Comparison of ENCODE assay signal across 9 cellular contexts in the genomic region with DNA sequence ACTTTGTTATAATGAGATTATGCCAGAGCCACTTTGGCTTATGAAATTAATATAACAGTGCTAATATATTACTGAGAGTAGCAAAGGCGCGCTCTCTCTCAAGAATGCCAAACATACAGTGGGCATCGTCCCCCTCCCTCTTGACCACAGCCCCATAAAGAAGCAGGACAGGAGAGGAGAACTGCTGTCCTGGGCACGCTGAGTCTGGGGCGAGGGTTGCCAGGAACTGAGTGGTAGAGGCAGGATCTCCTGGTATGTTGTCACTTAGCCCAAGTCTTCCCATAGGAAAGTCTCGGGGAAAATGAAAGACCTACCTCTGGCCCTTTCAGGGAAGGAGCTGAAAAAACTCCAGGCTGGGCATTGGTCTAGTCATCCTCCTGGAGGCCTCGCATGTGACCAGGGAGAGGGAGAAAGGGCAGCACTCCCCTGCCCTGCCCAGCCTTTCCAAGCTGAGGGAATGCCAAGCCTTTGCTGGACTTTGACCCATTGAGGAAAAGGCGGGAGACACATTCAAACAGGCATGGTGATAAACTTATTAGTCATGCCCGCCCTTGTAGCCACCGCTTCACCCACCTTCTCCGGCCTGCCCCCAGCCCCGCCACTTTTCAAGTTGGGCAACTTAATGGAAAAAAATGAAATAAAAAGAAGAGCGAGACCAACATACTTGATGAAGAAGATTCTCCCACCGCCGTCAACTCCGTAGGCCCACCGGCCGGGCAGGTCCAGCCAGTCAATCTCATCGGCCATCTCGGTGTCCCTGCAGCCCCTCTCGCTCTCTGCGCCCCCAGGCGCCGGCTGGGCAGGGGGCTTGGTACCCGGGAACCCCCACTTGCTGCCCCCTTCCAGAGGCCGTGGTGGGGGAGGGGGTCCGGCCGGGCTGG. TPM values are rescaled to one million over a fixed set of nuclear protein-coding genes. Genes with fewer than 3 reads are reported as not detected.
DNase-seq lines count a peak whose midpoint lies in the region; ATAC-seq and TF ChIP-seq lines count a peak whose summit lies in the region.
"Had no signal": no experiment of that assay in that cellular context is flagged by ENCODE, and none has a peak within 500 bp of the region (broad histone marks: within the 10 kb centered on the region; RNA-seq: fewer than 3 reads in every experiment).

No MANE protein-coding gene starts in this region.

- intact Hi-C loops in dendritic cell treated with granulocyte-macrophage colony-stimulating factor and Interleukin-4, amounts not matched to agents 40 ng/mL and 50 ng/mL, for 4 days (cut with micrococcal nuclease): no loop called here
- intact Hi-C loops in mucosa of descending colon (cut with DNase I, micrococcal nuclease): no loop called here
- intact Hi-C loops in uterus (cut with DNase I; ENCODE audit: low total_unique reads): no loop called here

- no peak for DNase-seq in activated naive CD4-positive, alpha-beta T cell treated with anti-CD3 and anti-CD28 coated beads, Interleukin-2, amount 50 U/mL, for 72 hours (ENCODE audit: low spot score in 2 of 2)
- DNase-seq in mucosa of descending colon: peak; percentile 81 to 93 (median 87)
- DNase-seq in uterus: no peak
- DNase-seq in activated naive CD4-positive, alpha-beta T cell treated with Interleukin-2 at 50 U/mL for 16 hours: no peak
- DNase-seq: NCI-H1694 had no signal

- H3K36me3 Mint-ChIP-seq in activated naive CD4-positive, alpha-beta T cell treated with anti-CD3 and anti-CD28 coated beads, Interleukin-2, amount 50 U/mL, for 24 hours: no peaks in the 10 kb centered on the region
- no peaks in the 10 kb centered on the region for H3K36me3 Mint-ChIP-seq in activated naive CD4-positive, alpha-beta T cell treated with anti-CD3 and anti-CD28 coated beads, Interleukin-2, amount 50 U/mL, for 72 hours
- no peaks in the 10 kb centered on the region for H3K36me3 Mint-ChIP-seq in dendritic cell treated with granulocyte-macrophage colony-stimulating factor and Interleukin-4, amounts not matched to agents 40 ng/mL and 50 ng/mL, for 4 days (ENCODE audit: low read depth)

- no peaks in the 10 kb centered on the region for H3K9me3 Mint-ChIP-seq in activated naive CD4-positive, alpha-beta T cell treated with anti-CD3 and anti-CD28 coated beads, Interleukin-2, amount 50 U/mL, for 24 hours
- no peaks in the 10 kb centered on the region for H3K9me3 Mint-ChIP-seq in activated naive CD4-positive, alpha-beta T cell treated with anti-CD3 and anti-CD28 coated beads, Interleukin-2, amount 50 U/mL, for 72 hours
- no peaks in the 10 kb centered on the region for H3K9me3 Mint-ChIP-seq in dendritic cell treated with granulocyte-macrophage colony-stimulating factor and Interleukin-4, amounts not matched to agents 40 ng/mL and 50 ng/mL, for 4 days

- H3K27ac Mint-ChIP-seq in activated naive CD4-positive, alpha-beta T cell treated with anti-CD3 and anti-CD28 coated beads, Interleukin-2, amount 50 U/mL, for 24 hours: no peak overlapping the region
- peak overlapping the region in 1 of 2 donors; percentile 60 for H3K27ac Mint-ChIP-seq in activated naive CD4-positive, alpha-beta T cell treated with anti-CD3 and anti-CD28 coated beads, Interleukin-2, amount 50 U/mL, for 72 hours
- H3K27ac Mint-ChIP-seq in dendritic cell treated with granulocyte-macrophage colony-stimulating factor and Interleukin-4, amounts not matched to agents 40 ng/mL and 50 ng/mL, for 4 days: no peak overlapping the region

- peaks cover 12% of the 10 kb centered on the region for H3K4me1 Mint-ChIP-seq in activated naive CD4-positive, alpha-beta T cell treated with anti-CD3 and anti-CD28 coated beads, Interleukin-2, amount 50 U/mL, for 24 hours
- H3K4me1 Mint-ChIP-seq in dendritic cell treated with granulocyte-macrophage colony-stimulating factor and Interleukin-4, amounts not matched to agents 40 ng/mL and 50 ng/mL, for 4 days (ENCODE audit: low read depth): peaks cover 21% of the 10 kb centered on the region

- H3K4me1 ChIP-seq in mucosa of descending colon (ENCODE audit: low read depth): peaks cover 17% of the 10 kb centered on the region
- peaks cover 0 to 10% of the 10 kb centered on the region in 2 donors for H3K4me1 ChIP-seq in uterus
- peaks cover 0 to 19% (median 6%) of the 10 kb centered on the region in 3 donors for H3K4me1 ChIP-seq in gastroesophageal sphincter

- H3K4me3 Mint-ChIP-seq in activated naive CD4-positive, alpha-beta T cell treated with anti-CD3 and anti-CD28 coated beads, Interleukin-2, amount 50 U/mL, for 24 hours: peak overlapping the region; percentile 63
- peak overlapping the region; percentile 56 for H3K4me3 Mint-ChIP-seq in dendritic cell treated with granulocyte-macrophage colony-stimulating factor and Interleukin-4, amounts not matched to agents 40 ng/mL and 50 ng/mL, for 4 days

- H3K27me3 Mint-ChIP-seq in activated naive CD4-positive, alpha-beta T cell treated with anti-CD3 and anti-CD28 coated beads, Interleukin-2, amount 50 U/mL, for 24 hours: no peaks in the 10 kb centered on the region
- peaks cover 37% of the 10 kb centered on the region for H3K27me3 Mint-ChIP-seq in dendritic cell treated with granulocyte-macrophage colony-stimulating factor and Interleukin-4, amounts not matched to agents 40 ng/mL and 50 ng/mL, for 4 days

- H3K36me3 ChIP-seq in mucosa of descending colon (ENCODE audit: low read depth) (no peaks in the 10 kb centered on the region), uterus (no peaks in the 10 kb centered on the region), gastroesophageal sphincter (no peaks in the 10 kb centered on the region)

- H3K27me3 ChIP-seq in uterus (peaks cover 4 to 9% of the 10 kb centered on the region in 2 donors), gastroesophageal sphincter (peaks cover 64% of the 10 kb centered on the region)

- TF ChIP-seq POLR2A in uterus (IDR thresholded peaks at IDR 0.05): no peak
- TF ChIP-seq POLR2A in gastroesophageal sphincter (IDR thresholded peaks at IDR 0.05): no peak

- H3K9me3 ChIP-seq in mucosa of descending colon: no peaks in the 10 kb centered on the region
- H3K9me3 ChIP-seq in uterus: no peaks in the 10 kb centered on the region
- no peaks in the 10 kb centered on the region for H3K9me3 ChIP-seq in gastroesophageal sphincter

- H3K27ac ChIP-seq in uterus (no peak overlapping the region), gastroesophageal sphincter (no peak overlapping the region)

- H3K4me3 ChIP-seq in mucosa of descending colon: peak overlapping the region; percentile 37
- peak overlapping the region; percentile 30 to 31 for H3K4me3 ChIP-seq in uterus
- peak overlapping the region in 1 of 2 donors; percentile 53 for H3K4me3 ChIP-seq in gastroesophageal sphincter

- ATAC-seq in activated naive CD4-positive, alpha-beta T cell treated with anti-CD3 and anti-CD28 coated beads, Interleukin-2, amount 50 U/mL, for 72 hours: no peak
- ATAC-seq in mucosa of descending colon (peak; percentile 89), HG03571 (IDR thresholded peaks at IDR 0.05; ENCODE audit: unreplicated experiment) (no peak), gastroesophageal sphincter (no peak)

- no peak for TF ChIP-seq EP300 in gastroesophageal sphincter (IDR thresholded peaks at IDR 0.05)

- 70 to 74% methylated on average over 6 to 8 of the region's 28 CpGs for WGBS in gastroesophageal sphincter (ENCODE audit: low coverage in 1 of 2), 2 donors

- TF ChIP-seq CTCF in mucosa of descending colon (IDR thresholded peaks at IDR 0.05): no peak
- no peak for TF ChIP-seq CTCF in uterus (IDR thresholded peaks at IDR 0.05)
- TF ChIP-seq CTCF in gastroesophageal sphincter (IDR thresholded peaks at IDR 0.05): no peak

RNA-seq across cellular contexts. Expression of a gene that starts 17.4 kb away (rescaled TPM):
- 1 to 10 TPM; 1.0 to 2.6 TPM for total RNA-seq in activated naive CD4-positive, alpha-beta T cell treated with anti-CD3 and anti-CD28 coated beads, Interleukin-2, amount 50 U/mL, for 72 hours
- total RNA-seq in mucosa of descending colon: 100 to 1,000 TPM in 2 of 3 donors, 10 to 100 TPM in 1; 82.4 to 154 (median 115) TPM
- total RNA-seq in uterus: 10 to 100 TPM in 1 of 4 donors, 1 to 10 TPM in 3; 5.9 to 13.6 (median 8.4) TPM
- total RNA-seq in gastroesophageal sphincter: 10 to 100 TPM in 2 of 4 donors, 1 to 10 TPM in 2; 8.7 to 17.8 (median 11.4) TPM

RNA-seq across cellular contexts. Expression of a gene that starts 34.5 kb away (rescaled TPM):
- 100 to 1,000 TPM in 1 of 2 donors, 10 to 100 TPM in 1; 54.6 to 138 TPM for total RNA-seq in activated naive CD4-positive, alpha-beta T cell treated with anti-CD3 and anti-CD28 coated beads, Interleukin-2, amount 50 U/mL, for 72 hours
- total RNA-seq in mucosa of descending colon: 10 to 100 TPM; 56.7 to 60.2 (median 60.1) TPM
- total RNA-seq in uterus: 10 to 100 TPM; 20.5 to 58.9 (median 46.4) TPM
- total RNA-seq in gastroesophageal sphincter: 10 to 100 TPM; 44.4 to 53.2 (median 50.9) TPM

Comparison
In these comparisons a context has a peak if more than half of its experiments do, and no peak if none do; other contexts are left out.
1. DNase-seq: peak in mucosa of descending colon (3 of 3); none in activated naive CD4-positive, alpha-beta T cell treated with anti-CD3 and anti-CD28 coated beads, Interleukin-2, amount 50 U/mL, for 72 hours (0 of 2), uterus (0 of 2) and activated naive CD4-positive, alpha-beta T cell treated with Interleukin-2 at 50 U/mL for 16 hours (single experiment).
2. RNA of a gene that starts 17.4 kb away (total RNA-seq): 82.4 to 154 TPM in mucosa of descending colon; 8.7 to 17.8 TPM in gastroesophageal sphincter, 5.9 to 13.6 TPM in uterus and 1.0 to 2.6 TPM in activated naive CD4-positive, alpha-beta T cell treated with anti-CD3 and anti-CD28 coated beads, Interleukin-2, amount 50 U/mL, for 72 hours; every median in the first group is over 4 times any median in the second.